In the genomic region with DNA sequence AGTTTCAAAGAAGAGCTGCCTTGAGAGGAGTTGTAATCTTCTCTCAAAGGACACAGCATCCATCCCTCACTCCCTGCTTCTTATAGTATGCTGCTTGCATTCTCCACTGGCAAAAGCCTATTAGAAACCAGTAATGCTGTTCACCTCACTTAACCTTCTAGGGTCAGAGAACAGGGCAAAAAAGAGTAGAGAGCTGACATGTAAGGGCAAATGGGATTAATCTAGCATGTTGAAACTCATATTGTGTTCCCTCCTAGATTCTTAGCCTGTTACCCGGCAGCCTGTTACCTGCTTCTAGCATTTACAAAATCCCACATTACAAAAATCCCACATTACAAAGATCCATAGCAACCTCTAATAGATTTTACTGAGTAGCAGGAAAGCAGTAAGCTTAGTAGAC, we compare ENCODE assay signal across 1 cellular context.
TF ChIP-seq lines count a peak whose summit lies in the region.

No MANE protein-coding gene starts in this region.

TF ChIP-seq in GM23338, 12 proteins besides CTCF, POLR2A, EP300 and RAD21 (continued from another document):
- TF ChIP-seq ZNF462 (CRISPR knock-in tag; IDR thresholded peaks at IDR 0.05) = no peak
- no peak for TF ChIP-seq JUNB (IDR thresholded peaks at IDR 0.05; ENCODE audit: unreplicated experiment)
- TF ChIP-seq, protein P1, sequence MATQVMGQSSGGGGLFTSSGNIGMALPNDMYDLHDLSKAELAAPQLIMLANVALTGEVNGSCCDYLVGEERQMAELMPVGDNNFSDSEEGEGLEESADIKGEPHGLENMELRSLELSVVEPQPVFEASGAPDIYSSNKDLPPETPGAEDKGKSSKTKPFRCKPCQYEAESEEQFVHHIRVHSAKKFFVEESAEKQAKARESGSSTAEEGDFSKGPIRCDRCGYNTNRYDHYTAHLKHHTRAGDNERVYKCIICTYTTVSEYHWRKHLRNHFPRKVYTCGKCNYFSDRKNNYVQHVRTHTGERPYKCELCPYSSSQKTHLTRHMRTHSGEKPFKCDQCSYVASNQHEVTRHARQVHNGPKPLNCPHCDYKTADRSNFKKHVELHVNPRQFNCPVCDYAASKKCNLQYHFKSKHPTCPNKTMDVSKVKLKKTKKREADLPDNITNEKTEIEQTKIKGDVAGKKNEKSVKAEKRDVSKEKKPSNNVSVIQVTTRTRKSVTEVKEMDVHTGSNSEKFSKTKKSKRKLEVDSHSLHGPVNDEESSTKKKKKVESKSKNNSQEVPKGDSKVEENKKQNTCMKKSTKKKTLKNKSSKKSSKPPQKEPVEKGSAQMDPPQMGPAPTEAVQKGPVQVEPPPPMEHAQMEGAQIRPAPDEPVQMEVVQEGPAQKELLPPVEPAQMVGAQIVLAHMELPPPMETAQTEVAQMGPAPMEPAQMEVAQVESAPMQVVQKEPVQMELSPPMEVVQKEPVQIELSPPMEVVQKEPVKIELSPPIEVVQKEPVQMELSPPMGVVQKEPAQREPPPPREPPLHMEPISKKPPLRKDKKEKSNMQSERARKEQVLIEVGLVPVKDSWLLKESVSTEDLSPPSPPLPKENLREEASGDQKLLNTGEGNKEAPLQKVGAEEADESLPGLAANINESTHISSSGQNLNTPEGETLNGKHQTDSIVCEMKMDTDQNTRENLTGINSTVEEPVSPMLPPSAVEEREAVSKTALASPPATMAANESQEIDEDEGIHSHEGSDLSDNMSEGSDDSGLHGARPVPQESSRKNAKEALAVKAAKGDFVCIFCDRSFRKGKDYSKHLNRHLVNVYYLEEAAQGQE (IDR thresholded peaks at IDR 0.05; ENCODE audit: unreplicated experiment) = no peak
- TF ChIP-seq NANOG (IDR thresholded peaks at IDR 0.05; ENCODE audit: borderline replicate concordance) = no peak
- TF ChIP-seq, protein P2, sequence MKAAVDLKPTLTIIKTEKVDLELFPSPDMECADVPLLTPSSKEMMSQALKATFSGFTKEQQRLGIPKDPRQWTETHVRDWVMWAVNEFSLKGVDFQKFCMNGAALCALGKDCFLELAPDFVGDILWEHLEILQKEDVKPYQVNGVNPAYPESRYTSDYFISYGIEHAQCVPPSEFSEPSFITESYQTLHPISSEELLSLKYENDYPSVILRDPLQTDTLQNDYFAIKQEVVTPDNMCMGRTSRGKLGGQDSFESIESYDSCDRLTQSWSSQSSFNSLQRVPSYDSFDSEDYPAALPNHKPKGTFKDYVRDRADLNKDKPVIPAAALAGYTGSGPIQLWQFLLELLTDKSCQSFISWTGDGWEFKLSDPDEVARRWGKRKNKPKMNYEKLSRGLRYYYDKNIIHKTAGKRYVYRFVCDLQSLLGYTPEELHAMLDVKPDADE (IDR thresholded peaks at IDR 0.05) = no peak
- TF ChIP-seq STAT1 (IDR thresholded peaks at IDR 0.05; ENCODE audit: unreplicated experiment) = no peak
